In the genomic region with DNA sequence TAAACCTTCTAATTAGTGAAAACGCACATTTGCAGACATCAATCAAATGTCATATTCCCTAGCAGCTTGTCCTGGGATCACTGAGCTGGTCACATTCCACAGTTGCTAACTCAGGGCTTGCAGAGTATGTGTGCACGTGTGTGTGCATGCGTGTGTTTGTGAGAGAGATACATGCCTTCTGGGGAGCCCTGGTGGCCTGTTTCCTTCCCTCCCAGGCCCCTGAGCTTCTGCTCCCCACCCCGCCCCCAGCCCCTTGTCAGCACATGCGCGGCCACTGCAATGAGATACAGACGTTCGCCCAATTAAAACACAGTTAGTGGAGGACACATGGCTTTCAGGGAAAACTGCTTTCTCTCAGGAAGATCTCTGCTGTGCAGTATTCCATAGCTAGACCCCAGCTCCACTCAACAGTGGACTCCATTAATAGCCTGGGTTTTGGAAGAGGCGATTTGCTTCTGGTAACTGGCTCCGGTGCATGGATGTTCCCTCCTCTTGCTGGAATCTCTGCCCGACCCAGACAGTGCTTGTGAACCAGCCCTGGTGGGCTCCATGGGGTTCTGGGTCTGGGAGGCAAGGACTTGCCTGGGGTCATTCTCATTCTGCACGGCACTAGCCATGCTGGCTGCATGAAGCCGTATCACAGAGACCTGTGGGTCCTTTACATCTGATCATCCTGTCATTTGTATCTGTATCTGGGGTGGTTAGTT, we compare ENCODE assay signal across 1 cellular context.
TF ChIP-seq lines count a peak whose summit lies in the region.

No MANE protein-coding gene starts in this region.

TF ChIP-seq in H1, 55 proteins besides CTCF, POLR2A, EP300 and RAD21:
- TF ChIP-seq YY1 (IDR thresholded peaks at IDR 0.05; ENCODE audit: low read depth, low read length), result no peak
- no peak for TF ChIP-seq RFX5 (IDR thresholded peaks at IDR 0.05; ENCODE audit: borderline replicate concordance, low read depth, low read length)
- TF ChIP-seq HDAC6 (IDR thresholded peaks at IDR 0.05; ENCODE audit: low read depth, low read length), result no peak
- no peak for TF ChIP-seq CEBPB (IDR thresholded peaks at IDR 0.05; ENCODE audit: low read depth, low read length)
- TF ChIP-seq CBX8 (IDR thresholded peaks at IDR 0.05; ENCODE audit: borderline replicate concordance, low read depth, low read length), result no peak
- no peak for TF ChIP-seq HDAC2 (IDR thresholded peaks at IDR 0.05; ENCODE audit: borderline replicate concordance in 1 of 2, low read depth in 2 of 2, low read length in 2 of 2)
- no peak for TF ChIP-seq TBP (IDR thresholded peaks at IDR 0.05; ENCODE audit: low read depth, low read length)
- TF ChIP-seq NRF1 (IDR thresholded peaks at IDR 0.05; ENCODE audit: low read depth, low read length), result no peak
- TF ChIP-seq CHD2 (IDR thresholded peaks at IDR 0.05; ENCODE audit: low read length), result no peak
- TF ChIP-seq PHF8 (conservative IDR thresholded peaks at IDR 0.05; ENCODE audit: low read depth, low read length), result no peak
- no peak for TF ChIP-seq JUN (IDR thresholded peaks at IDR 0.05; ENCODE audit: low read depth, low read length)
- TF ChIP-seq SAP30 (IDR thresholded peaks at IDR 0.05; ENCODE audit: insufficient read depth, insufficient replicate concordance, low read length), result no peak
- TF ChIP-seq, protein P1, sequence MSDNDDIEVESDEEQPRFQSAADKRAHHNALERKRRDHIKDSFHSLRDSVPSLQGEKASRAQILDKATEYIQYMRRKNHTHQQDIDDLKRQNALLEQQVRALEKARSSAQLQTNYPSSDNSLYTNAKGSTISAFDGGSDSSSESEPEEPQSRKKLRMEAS (IDR thresholded peaks at IDR 0.05), result no peak
- no peak for TF ChIP-seq TCF12 (IDR thresholded peaks at IDR 0.05; ENCODE audit: low read depth, low read length)
- TF ChIP-seq BRCA1 (IDR thresholded peaks at IDR 0.05; ENCODE audit: low read depth, low read length), result no peak
- no peak for TF ChIP-seq MAFK (IDR thresholded peaks at IDR 0.05; ENCODE audit: low read depth, low read length)
- TF ChIP-seq CHD1 (IDR thresholded peaks at IDR 0.05; ENCODE audit: low read depth, low read length), result no peak
- TF ChIP-seq, protein P2, sequence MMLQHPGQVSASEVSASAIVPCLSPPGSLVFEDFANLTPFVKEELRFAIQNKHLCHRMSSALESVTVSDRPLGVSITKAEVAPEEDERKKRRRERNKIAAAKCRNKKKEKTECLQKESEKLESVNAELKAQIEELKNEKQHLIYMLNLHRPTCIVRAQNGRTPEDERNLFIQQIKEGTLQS (IDR thresholded peaks at IDR 0.05; ENCODE audit: insufficient read depth, low read depth, low read length), result no peak
